Comparison of ENCODE assay signal across 1 cellular context in the genomic region with DNA sequence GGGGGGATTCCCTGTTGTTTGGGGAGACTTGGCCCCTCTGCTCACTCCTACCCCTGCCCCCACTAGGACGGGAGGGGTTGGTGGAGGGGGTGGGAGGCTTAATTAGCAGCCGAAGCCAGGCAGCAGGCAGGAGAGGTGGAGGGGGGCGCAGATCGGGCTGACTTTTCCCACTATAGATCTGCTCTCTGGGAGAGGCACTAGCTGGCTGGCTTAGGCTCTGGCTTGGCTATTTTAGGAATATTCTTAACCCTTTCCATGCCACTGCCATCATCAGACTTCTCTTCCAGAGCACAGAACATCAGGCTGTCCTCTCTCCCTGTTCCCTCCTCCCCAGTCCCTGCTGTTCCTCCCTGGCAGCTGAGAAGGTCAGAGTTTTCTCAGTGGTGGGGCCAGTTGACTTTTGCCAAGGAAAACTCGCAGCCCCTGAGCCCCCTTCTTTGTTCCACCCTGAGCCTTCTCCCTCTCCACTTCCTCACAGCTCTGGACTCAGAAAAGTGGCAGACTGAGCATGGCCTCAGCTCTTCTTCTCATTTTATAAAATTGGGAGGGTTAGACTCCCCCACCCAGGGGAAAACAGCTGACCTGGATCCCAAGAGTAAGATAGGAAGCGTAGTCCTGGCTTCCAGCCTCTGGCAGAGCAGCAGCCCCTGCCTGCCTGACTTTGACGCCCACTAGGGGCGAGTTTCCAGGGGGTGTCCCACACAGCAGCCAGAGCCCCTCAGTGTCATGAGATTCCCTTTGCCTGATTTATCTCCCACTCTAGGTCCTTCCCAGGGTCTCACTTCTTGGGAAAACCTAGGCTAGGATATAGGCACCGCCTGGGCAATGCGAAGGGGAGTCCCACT.
TF ChIP-seq lines count a peak whose summit lies in the region.

No MANE protein-coding gene starts in this region.

TF ChIP-seq in GM23338, 12 proteins besides CTCF, POLR2A, EP300 and RAD21:
- TF ChIP-seq, protein P1, sequence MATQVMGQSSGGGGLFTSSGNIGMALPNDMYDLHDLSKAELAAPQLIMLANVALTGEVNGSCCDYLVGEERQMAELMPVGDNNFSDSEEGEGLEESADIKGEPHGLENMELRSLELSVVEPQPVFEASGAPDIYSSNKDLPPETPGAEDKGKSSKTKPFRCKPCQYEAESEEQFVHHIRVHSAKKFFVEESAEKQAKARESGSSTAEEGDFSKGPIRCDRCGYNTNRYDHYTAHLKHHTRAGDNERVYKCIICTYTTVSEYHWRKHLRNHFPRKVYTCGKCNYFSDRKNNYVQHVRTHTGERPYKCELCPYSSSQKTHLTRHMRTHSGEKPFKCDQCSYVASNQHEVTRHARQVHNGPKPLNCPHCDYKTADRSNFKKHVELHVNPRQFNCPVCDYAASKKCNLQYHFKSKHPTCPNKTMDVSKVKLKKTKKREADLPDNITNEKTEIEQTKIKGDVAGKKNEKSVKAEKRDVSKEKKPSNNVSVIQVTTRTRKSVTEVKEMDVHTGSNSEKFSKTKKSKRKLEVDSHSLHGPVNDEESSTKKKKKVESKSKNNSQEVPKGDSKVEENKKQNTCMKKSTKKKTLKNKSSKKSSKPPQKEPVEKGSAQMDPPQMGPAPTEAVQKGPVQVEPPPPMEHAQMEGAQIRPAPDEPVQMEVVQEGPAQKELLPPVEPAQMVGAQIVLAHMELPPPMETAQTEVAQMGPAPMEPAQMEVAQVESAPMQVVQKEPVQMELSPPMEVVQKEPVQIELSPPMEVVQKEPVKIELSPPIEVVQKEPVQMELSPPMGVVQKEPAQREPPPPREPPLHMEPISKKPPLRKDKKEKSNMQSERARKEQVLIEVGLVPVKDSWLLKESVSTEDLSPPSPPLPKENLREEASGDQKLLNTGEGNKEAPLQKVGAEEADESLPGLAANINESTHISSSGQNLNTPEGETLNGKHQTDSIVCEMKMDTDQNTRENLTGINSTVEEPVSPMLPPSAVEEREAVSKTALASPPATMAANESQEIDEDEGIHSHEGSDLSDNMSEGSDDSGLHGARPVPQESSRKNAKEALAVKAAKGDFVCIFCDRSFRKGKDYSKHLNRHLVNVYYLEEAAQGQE (IDR thresholded peaks at IDR 0.05; ENCODE audit: unreplicated experiment), result no peak
- TF ChIP-seq JUNB (IDR thresholded peaks at IDR 0.05; ENCODE audit: unreplicated experiment), result no peak
- TF ChIP-seq ZNF331 (CRISPR knock-in tag; IDR thresholded peaks at IDR 0.05; ENCODE audit: low read depth), result no peak
